Comparison of ENCODE assay signal across 8 cellular contexts in the genomic region with DNA sequence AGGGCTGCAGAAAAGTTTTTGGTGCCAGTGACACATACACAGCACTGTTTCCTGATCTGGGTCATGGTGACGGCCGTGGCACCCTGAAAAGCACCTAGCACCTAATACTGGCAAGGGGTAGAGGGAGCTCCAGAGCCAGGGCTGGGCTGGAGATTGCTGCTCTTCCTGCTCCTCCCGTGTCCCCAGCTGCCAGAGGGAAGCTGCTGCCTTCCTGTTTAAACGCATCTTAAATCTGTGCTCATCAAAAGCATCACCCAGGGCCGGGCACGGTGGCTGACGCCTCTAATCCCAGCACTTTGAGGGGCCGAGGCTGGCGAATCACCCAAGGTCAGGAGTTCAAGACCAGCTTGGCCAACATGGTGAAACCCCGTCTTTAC.
A peak's percentile ranks its signal among the peaks of the same experiment; 100 is the strongest.
DNase-seq lines count a peak whose midpoint lies in the region; ATAC-seq and TF ChIP-seq lines count a peak whose summit lies in the region.

No MANE protein-coding gene starts in this region.

- no peaks in the 10 kb centered on the region for H3K36me3 Mint-ChIP-seq in activated CD4-positive, alpha-beta T cell treated with anti-CD3 and anti-CD28 coated beads, Interleukin-2, amount 10 ng/mL, durations not matched to agents 24 days and 14 days (ENCODE audit: low read depth)
- H3K36me3 Mint-ChIP-seq in activated T-helper 17 cell treated with anti-CD3 and anti-CD28 coated beads, Interleukin-2, amount 50 U/mL, for 72 hours (ENCODE audit: low read depth): no peaks in the 10 kb centered on the region
- H3K36me3 Mint-ChIP-seq in immature natural killer cell: no peaks in the 10 kb centered on the region

- H3K9me3 Mint-ChIP-seq in activated CD4-positive, alpha-beta T cell treated with anti-CD3 and anti-CD28 coated beads, Interleukin-2, amount 10 ng/mL, durations not matched to agents 24 days and 14 days: no peaks in the 10 kb centered on the region
- no peaks in the 10 kb centered on the region for H3K9me3 Mint-ChIP-seq in activated T-helper 17 cell treated with anti-CD3 and anti-CD28 coated beads, Interleukin-2, amount 50 U/mL, for 72 hours
- H3K9me3 Mint-ChIP-seq in immature natural killer cell: no peaks in the 10 kb centered on the region

- TF ChIP-seq CTCF in heart right ventricle (IDR thresholded peaks at IDR 0.05) (peak; percentile 34 to 79 (median 65)), retinal pigment epithelial cell (conservative IDR thresholded peaks at IDR 0.05; ENCODE audit: low read depth, low read length) (peak; percentile 77)

- H3K27me3 ChIP-seq in heart right ventricle: no peaks in the 10 kb centered on the region

- H3K9me3 ChIP-seq in heart right ventricle: no peaks in the 10 kb centered on the region

- ATAC-seq in activated T-helper 17 cell treated with anti-CD3 and anti-CD28 coated beads, Interleukin-2, amount 50 U/mL, for 72 hours (replicated peaks): peak; percentile 38
- ATAC-seq in heart right ventricle: peak; percentile 82 to 94 (median 90)

- H3K36me3 ChIP-seq in heart right ventricle: no peaks in the 10 kb centered on the region

- no peak overlapping the region for H3K27ac Mint-ChIP-seq in activated CD4-positive, alpha-beta T cell treated with anti-CD3 and anti-CD28 coated beads, Interleukin-2, amount 10 ng/mL, durations not matched to agents 24 days and 14 days
- no peak overlapping the region for H3K27ac Mint-ChIP-seq in activated T-helper 17 cell treated with anti-CD3 and anti-CD28 coated beads, Interleukin-2, amount 50 U/mL, for 72 hours
- no peak overlapping the region for H3K27ac Mint-ChIP-seq in immature natural killer cell

- no peak overlapping the region for H3K4me3 Mint-ChIP-seq in activated CD4-positive, alpha-beta T cell treated with anti-CD3 and anti-CD28 coated beads, Interleukin-2, amount 10 ng/mL, durations not matched to agents 24 days and 14 days
- H3K4me3 Mint-ChIP-seq in activated T-helper 17 cell treated with anti-CD3 and anti-CD28 coated beads, Interleukin-2, amount 50 U/mL, for 72 hours: no peak overlapping the region
- no peak overlapping the region for H3K4me3 Mint-ChIP-seq in immature natural killer cell

- H3K27me3 Mint-ChIP-seq in activated CD4-positive, alpha-beta T cell treated with anti-CD3 and anti-CD28 coated beads, Interleukin-2, amount 10 ng/mL, durations not matched to agents 24 days and 14 days: no peaks in the 10 kb centered on the region
- peaks cover 6% of the 10 kb centered on the region for H3K27me3 Mint-ChIP-seq in activated T-helper 17 cell treated with anti-CD3 and anti-CD28 coated beads, Interleukin-2, amount 50 U/mL, for 72 hours
- peaks cover 0 to 6% (median 3%) of the 10 kb centered on the region in 3 donors for H3K27me3 Mint-ChIP-seq in immature natural killer cell (ENCODE audit: low read depth in 3 of 3)

- H3K4me1 ChIP-seq in heart right ventricle: peaks cover 14 to 27% (median 22%) of the 10 kb centered on the region in 9 donors

- peak overlapping the region; percentile 1 to 68 (median 52) for H3K27ac ChIP-seq in heart right ventricle

- intact Hi-C loops in activated CD4-positive, alpha-beta T cell treated with anti-CD3 and anti-CD28 coated beads, Interleukin-2, amount 10 ng/mL, durations not matched to agents 24 days and 14 days (cut with micrococcal nuclease): no loop called here
- intact Hi-C loops in heart right ventricle (cut with DNase I): loop anchor here in 9 of 10 donors (2.0 to 10.0 kb wide), 9 partner anchors 43 to 298 kb away; partner anchors contain the start of gene MEF2A (in 5 of the 9)

- no peak overlapping the region for H3K4me3 ChIP-seq in heart right ventricle
- H3K4me3 ChIP-seq in retinal pigment epithelial cell (ENCODE audit: low read length): no peak overlapping the region

- 16 to 19% methylated on average over 10 of the region's 10 CpGs for WGBS in heart right ventricle, 2 donors

- peaks cover 19% of the 10 kb centered on the region for H3K4me1 Mint-ChIP-seq in activated CD4-positive, alpha-beta T cell treated with anti-CD3 and anti-CD28 coated beads, Interleukin-2, amount 10 ng/mL, durations not matched to agents 24 days and 14 days
- no peaks in the 10 kb centered on the region for H3K4me1 Mint-ChIP-seq in activated T-helper 17 cell treated with anti-CD3 and anti-CD28 coated beads, Interleukin-2, amount 50 U/mL, for 72 hours
- no peaks in the 10 kb centered on the region for H3K4me1 Mint-ChIP-seq in immature natural killer cell

- peak; percentile 73 for DNase-seq in activated CD4-positive, alpha-beta T cell treated with anti-CD3 and anti-CD28 coated beads, Interleukin-2, amount 10 ng/mL, durations not matched to agents 24 days and 14 days
- no peak for DNase-seq in activated CD4-positive, alpha-beta T cell treated with anti-CD3 and anti-CD28 coated beads for 48 hours
- peak; percentile 56 for DNase-seq in LHCN-M2 (ENCODE audit: low read depth)
- DNase-seq in heart right ventricle: peak; percentile 69 to 70
- no peak for DNase-seq in retinal pigment epithelial cell (ENCODE audit: low read depth)
- no peak for DNase-seq in immature natural killer cell
- no peak for DNase-seq in H4 (ENCODE audit: low spot score)

Comparison
In these comparisons a context has a peak if more than half of its experiments do, and no peak if none do; other contexts are left out.
1. DNase-seq: peak in activated CD4-positive, alpha-beta T cell treated with anti-CD3 and anti-CD28 coated beads, Interleukin-2, amount 10 ng/mL, durations not matched to agents 24 days and 14 days (single experiment), LHCN-M2 (single experiment) and heart right ventricle (2 of 2); none in activated CD4-positive, alpha-beta T cell treated with anti-CD3 and anti-CD28 coated beads for 48 hours (single experiment), retinal pigment epithelial cell (single experiment), immature natural killer cell (0 of 3) and H4 (single experiment).